In the genomic region with DNA sequence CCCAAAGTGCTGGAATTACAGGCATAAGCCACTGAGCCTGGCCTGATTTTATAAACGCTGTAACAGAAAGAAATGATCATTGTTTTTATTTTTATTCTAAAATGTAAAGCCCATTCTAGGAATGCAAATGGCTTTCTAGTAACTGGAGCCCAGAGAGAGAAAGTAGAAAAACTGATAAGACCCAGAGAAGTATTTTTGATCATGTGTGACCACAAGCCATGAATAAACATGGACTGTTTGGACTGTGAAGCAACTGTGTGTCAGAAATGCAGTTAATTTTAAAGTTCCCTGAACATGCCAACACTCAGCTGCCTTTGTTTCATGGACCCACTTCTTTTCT, we compare ENCODE assay signal across 15 cellular contexts. TPM values are rescaled to one million over a fixed set of nuclear protein-coding genes. Genes with fewer than 3 reads are reported as not detected.
DNase-seq lines count a peak whose midpoint lies in the region; ATAC-seq and TF ChIP-seq lines count a peak whose summit lies in the region.
"Had no signal": no experiment of that assay in that cellular context is flagged by ENCODE, and none has a peak within 500 bp of the region (broad histone marks: within the 10 kb centered on the region; RNA-seq: fewer than 3 reads in every experiment).

No MANE protein-coding gene starts in this region.

- no peaks in the 10 kb centered on the region for H3K36me3 ChIP-seq in right atrium auricular region
- H3K36me3 ChIP-seq: lower lobe of right lung, ovary had no signal

- H3K27me3 ChIP-seq in right atrium auricular region = no peaks in the 10 kb centered on the region
- H3K27me3 ChIP-seq: ovary had no signal

- ATAC-seq in stimulated activated memory B cell treated with anti-CD40 and anti-IgM and Interleukin-4, amounts not matched to agents 10 μg/mL and 1 μg/mL and 100 μg/mL, for 72 hours = no peak
- no peak for ATAC-seq in HG03520 (IDR thresholded peaks at IDR 0.05; ENCODE audit: unreplicated experiment)

- peak overlapping the region; percentile 39 for H3K4me3 Mint-ChIP-seq in HFFc6
- no peak overlapping the region for H3K4me3 Mint-ChIP-seq in activated naive CD8-positive, alpha-beta T cell treated with anti-CD3 and anti-CD28 coated beads for 36 hours
- no peak overlapping the region for H3K4me3 Mint-ChIP-seq in stimulated activated memory B cell treated with anti-CD40 and anti-IgM and Interleukin-4, amounts not matched to agents 10 μg/mL and 1 μg/mL and 100 μg/mL, for 72 hours
- H3K4me3 Mint-ChIP-seq in activated naive CD4-positive, alpha-beta T cell treated with anti-CD3 and anti-CD28 coated beads for 36 hours = no peak overlapping the region
- H3K4me3 Mint-ChIP-seq: activated naive CD4-positive, alpha-beta T cell treated with anti-CD3 and anti-CD28 coated beads, Interleukin-2, amount 10 ng/mL, durations not matched to agents 7 days and 5 days had no signal

- no peak for TF ChIP-seq CTCF in HFFc6 (IDR thresholded peaks at IDR 0.05)
- no peak for TF ChIP-seq CTCF in right atrium auricular region (IDR thresholded peaks at IDR 0.05)

- H3K4me3 ChIP-seq in right atrium auricular region = no peak overlapping the region
- H3K4me3 ChIP-seq: lower lobe of right lung, ovary had no signal

- intact Hi-C loops in activated naive CD4-positive, alpha-beta T cell treated with anti-CD3 and anti-CD28 coated beads for 36 hours (cut with micrococcal nuclease) = no loop called here

- DNase-seq in HFFc6 (no peak), right atrium auricular region (ENCODE audit: low spot score) (no peak), C1 segment of cervical spinal cord (lab: John Stamatoyannopoulos, UW) (no peak)
- DNase-seq in activated naive CD8-positive, alpha-beta T cell treated with anti-CD3 and anti-CD28 coated beads for 36 hours = no peak
- DNase-seq in activated CD4-positive, CD25-positive, alpha-beta regulatory T cell treated with anti-CD3 and anti-CD28 coated beads, Interleukin-2, amount 50 U/mL, for 72 hours = no peak
- no peak for DNase-seq in activated naive CD4-positive, alpha-beta T cell treated with anti-CD3 and anti-CD28 coated beads for 36 hours
- DNase-seq: activated CD4-positive, alpha-beta T cell treated with anti-CD3 and anti-CD28 coated beads for 48 hours; activated naive CD4-positive, alpha-beta T cell treated with anti-CD3 and anti-CD28 coated beads, Interleukin-2, amount 10 ng/mL, durations not matched to agents 7 days and 5 days; lower lobe of right lung; stimulated activated CD4-positive, alpha-beta T cell treated with anti-CD3 and anti-CD28 coated beads, Interleukin-4, amount 100 ng/mL, for 24 hours; SW 1271 had no signal

- peaks cover 29% of the 10 kb centered on the region for H3K4me1 Mint-ChIP-seq in HFFc6 (ENCODE audit: low read depth)
- H3K4me1 Mint-ChIP-seq in activated naive CD8-positive, alpha-beta T cell treated with anti-CD3 and anti-CD28 coated beads for 36 hours = peaks cover 28% of the 10 kb centered on the region
- peaks cover 11% of the 10 kb centered on the region for H3K4me1 Mint-ChIP-seq in stimulated activated memory B cell treated with anti-CD40 and anti-IgM and Interleukin-4, amounts not matched to agents 10 μg/mL and 1 μg/mL and 100 μg/mL, for 72 hours
- H3K4me1 Mint-ChIP-seq in activated naive CD4-positive, alpha-beta T cell treated with anti-CD3 and anti-CD28 coated beads for 36 hours (ENCODE audit: low read depth) = peaks cover 12% of the 10 kb centered on the region

- H3K9me3 Mint-ChIP-seq in HFFc6 = no peaks in the 10 kb centered on the region
- H3K9me3 Mint-ChIP-seq in activated naive CD8-positive, alpha-beta T cell treated with anti-CD3 and anti-CD28 coated beads for 36 hours = no peaks in the 10 kb centered on the region
- no peaks in the 10 kb centered on the region for H3K9me3 Mint-ChIP-seq in stimulated activated memory B cell treated with anti-CD40 and anti-IgM and Interleukin-4, amounts not matched to agents 10 μg/mL and 1 μg/mL and 100 μg/mL, for 72 hours
- no peaks in the 10 kb centered on the region for H3K9me3 Mint-ChIP-seq in activated naive CD4-positive, alpha-beta T cell treated with anti-CD3 and anti-CD28 coated beads for 36 hours
- H3K9me3 Mint-ChIP-seq: activated naive CD4-positive, alpha-beta T cell treated with anti-CD3 and anti-CD28 coated beads, Interleukin-2, amount 10 ng/mL, durations not matched to agents 7 days and 5 days had no signal

- H3K27ac Mint-ChIP-seq in HFFc6 = peak overlapping the region; percentile 50
- H3K27ac Mint-ChIP-seq in activated naive CD8-positive, alpha-beta T cell treated with anti-CD3 and anti-CD28 coated beads for 36 hours = peak overlapping the region; percentile 61
- peak overlapping the region; percentile 15 for H3K27ac Mint-ChIP-seq in stimulated activated memory B cell treated with anti-CD40 and anti-IgM and Interleukin-4, amounts not matched to agents 10 μg/mL and 1 μg/mL and 100 μg/mL, for 72 hours
- H3K27ac Mint-ChIP-seq in activated naive CD4-positive, alpha-beta T cell treated with anti-CD3 and anti-CD28 coated beads for 36 hours = no peak overlapping the region

- H3K36me3 Mint-ChIP-seq in HFFc6 (ENCODE audit: low read depth) = no peaks in the 10 kb centered on the region
- peaks cover 14% of the 10 kb centered on the region for H3K36me3 Mint-ChIP-seq in activated naive CD8-positive, alpha-beta T cell treated with anti-CD3 and anti-CD28 coated beads for 36 hours
- peaks cover 8% of the 10 kb centered on the region for H3K36me3 Mint-ChIP-seq in stimulated activated memory B cell treated with anti-CD40 and anti-IgM and Interleukin-4, amounts not matched to agents 10 μg/mL and 1 μg/mL and 100 μg/mL, for 72 hours
- H3K36me3 Mint-ChIP-seq in activated naive CD4-positive, alpha-beta T cell treated with anti-CD3 and anti-CD28 coated beads for 36 hours (ENCODE audit: low read depth) = peaks cover 3% of the 10 kb centered on the region

- peaks cover 0 to 29% of the 10 kb centered on the region in 2 donors for H3K4me1 ChIP-seq in right atrium auricular region

- CTCF ChIA-PET in activated naive CD4-positive, alpha-beta T cell treated with anti-CD3 and anti-CD28 coated beads for 36 hours (lab: Charles Lee) = interaction anchor here (0.6 kb wide), 1 partner anchor 25 kb away, joined by 3 read pairs; no protein-coding TSS in a partner anchor

- no peaks in the 10 kb centered on the region; the same call in 1 of the 2 replicates for H3K27me3 Mint-ChIP-seq in HFFc6 (ENCODE audit: insufficient read depth)
- no peaks in the 10 kb centered on the region for H3K27me3 Mint-ChIP-seq in activated naive CD8-positive, alpha-beta T cell treated with anti-CD3 and anti-CD28 coated beads for 36 hours
- no peaks in the 10 kb centered on the region for H3K27me3 Mint-ChIP-seq in stimulated activated memory B cell treated with anti-CD40 and anti-IgM and Interleukin-4, amounts not matched to agents 10 μg/mL and 1 μg/mL and 100 μg/mL, for 72 hours
- no peaks in the 10 kb centered on the region for H3K27me3 Mint-ChIP-seq in activated naive CD4-positive, alpha-beta T cell treated with anti-CD3 and anti-CD28 coated beads for 36 hours (ENCODE audit: low read depth)
- H3K27me3 Mint-ChIP-seq: activated naive CD4-positive, alpha-beta T cell treated with anti-CD3 and anti-CD28 coated beads, Interleukin-2, amount 10 ng/mL, durations not matched to agents 7 days and 5 days had no signal

- H3K27ac ChIP-seq in right atrium auricular region = peak overlapping the region; percentile 29 to 72
- H3K27ac ChIP-seq: KMS-11, lower lobe of right lung had no signal

- H3K9me3 ChIP-seq in right atrium auricular region = no peaks in the 10 kb centered on the region
- H3K9me3 ChIP-seq: lower lobe of right lung, ovary had no signal

RNA-seq across cellular contexts. Expression of gene EIF2B3, which starts 39.7 kb away (rescaled TPM):
- total RNA-seq in HFFc6 (2021; fragmentation: NEBNext Ultra II Directional; extraction: Animal tissue kit (Norgen Biotek cat#: 25700)) = 10 to 100 TPM; 39.2 to 45.5 (median 44.1) TPM
- 10 to 100 TPM; 50.4 to 50.8 TPM for total RNA-seq in activated naive CD8-positive, alpha-beta T cell treated with anti-CD3 and anti-CD28 coated beads for 36 hours
- total RNA-seq in right atrium auricular region = 10 to 100 TPM; 21.6 to 26.5 TPM
- total RNA-seq in activated naive CD4-positive, alpha-beta T cell treated with anti-CD3 and anti-CD28 coated beads for 36 hours = 10 to 100 TPM; 43.5 to 48.3 TPM
